ENCODE assay signal across 11 cellular contexts in genomic region chr14:93014038-93015023, GRCh38.
DNase-seq lines count a peak whose midpoint lies in the region; ATAC-seq lines count a peak whose summit lies in the region.
"Had no signal": no experiment of that assay in that cellular context is flagged by ENCODE, and none has a peak within 500 bp of the region (broad histone marks: within the 10 kb centered on the region; RNA-seq: fewer than 3 reads in every experiment).

No MANE protein-coding gene starts in this region.

- H3K27ac ChIP-seq in temporal lobe (ENCODE audit: low read depth, low read length), result peak overlapping the region; percentile 47

- H3K27me3 Mint-ChIP-seq in activated naive CD4-positive, alpha-beta T cell treated with anti-CD3 and anti-CD28 coated beads, Interleukin-2, amount 10 ng/mL, durations not matched to agents 7 days and 5 days, result no peaks in the 10 kb centered on the region
- H3K27me3 Mint-ChIP-seq in activated naive CD8-positive, alpha-beta T cell, result no peaks in the 10 kb centered on the region
- H3K27me3 Mint-ChIP-seq in memory B cell, result no peaks in the 10 kb centered on the region

- peak overlapping the region; percentile 50 for H3K27ac Mint-ChIP-seq in activated naive CD4-positive, alpha-beta T cell treated with anti-CD3 and anti-CD28 coated beads, Interleukin-2, amount 10 ng/mL, durations not matched to agents 7 days and 5 days
- H3K27ac Mint-ChIP-seq in activated naive CD8-positive, alpha-beta T cell, result peak overlapping the region; percentile 50
- peak overlapping the region; percentile 73 for H3K27ac Mint-ChIP-seq in memory B cell

- H3K4me3 Mint-ChIP-seq in activated naive CD4-positive, alpha-beta T cell treated with anti-CD3 and anti-CD28 coated beads, Interleukin-2, amount 10 ng/mL, durations not matched to agents 7 days and 5 days, result no peak overlapping the region
- H3K4me3 Mint-ChIP-seq in activated naive CD8-positive, alpha-beta T cell, result no peak overlapping the region
- H3K4me3 Mint-ChIP-seq in memory B cell, result no peak overlapping the region

- ATAC-seq in memory B cell (ENCODE audit: low read depth), result no peak
- ATAC-seq in esophagus mucosa, result no peak
- ATAC-seq in GM19324 (IDR thresholded peaks at IDR 0.05; ENCODE audit: low FRiP score, unreplicated experiment), result no peak

- DNase-seq in activated naive CD4-positive, alpha-beta T cell treated with anti-CD3 and anti-CD28 coated beads, Interleukin-2, amount 10 ng/mL, durations not matched to agents 7 days and 5 days, result no peak
- no peak for DNase-seq in activated naive CD4-positive, alpha-beta T cell (lab: John Stamatoyannopoulos, UW)
- DNase-seq in memory B cell (ENCODE audit: low spot score in 2 of 2) (no peak), NCI-H1930 (lab: John Stamatoyannopoulos, UW) (no peak)
- DNase-seq: amygdala, head of caudate nucleus, KG1 had no signal

- H3K36me3 Mint-ChIP-seq in activated naive CD4-positive, alpha-beta T cell treated with anti-CD3 and anti-CD28 coated beads, Interleukin-2, amount 10 ng/mL, durations not matched to agents 7 days and 5 days, result no peaks in the 10 kb centered on the region
- no peaks in the 10 kb centered on the region for H3K36me3 Mint-ChIP-seq in activated naive CD8-positive, alpha-beta T cell
- peaks cover 5% of the 10 kb centered on the region for H3K36me3 Mint-ChIP-seq in memory B cell

- H3K9me3 Mint-ChIP-seq in activated naive CD4-positive, alpha-beta T cell treated with anti-CD3 and anti-CD28 coated beads, Interleukin-2, amount 10 ng/mL, durations not matched to agents 7 days and 5 days, result no peaks in the 10 kb centered on the region
- no peaks in the 10 kb centered on the region for H3K9me3 Mint-ChIP-seq in activated naive CD8-positive, alpha-beta T cell (ENCODE audit: low read depth)
- no peaks in the 10 kb centered on the region for H3K9me3 Mint-ChIP-seq in memory B cell

- CTCF ChIA-PET in activated naive CD4-positive, alpha-beta T cell treated with anti-CD3 and anti-CD28 coated beads, Interleukin-2, amount 10 ng/mL, durations not matched to agents 7 days and 5 days (lab: Charles Lee), result no interaction called here

- H3K4me1 Mint-ChIP-seq in activated naive CD4-positive, alpha-beta T cell treated with anti-CD3 and anti-CD28 coated beads, Interleukin-2, amount 10 ng/mL, durations not matched to agents 7 days and 5 days, result peaks cover 15% of the 10 kb centered on the region
- peaks cover 36% of the 10 kb centered on the region for H3K4me1 Mint-ChIP-seq in activated naive CD8-positive, alpha-beta T cell (ENCODE audit: low read depth)
- H3K4me1 Mint-ChIP-seq in memory B cell, result peaks cover 18% of the 10 kb centered on the region
